11 cellular contexts compared by ENCODE assay signal in the genomic region with DNA sequence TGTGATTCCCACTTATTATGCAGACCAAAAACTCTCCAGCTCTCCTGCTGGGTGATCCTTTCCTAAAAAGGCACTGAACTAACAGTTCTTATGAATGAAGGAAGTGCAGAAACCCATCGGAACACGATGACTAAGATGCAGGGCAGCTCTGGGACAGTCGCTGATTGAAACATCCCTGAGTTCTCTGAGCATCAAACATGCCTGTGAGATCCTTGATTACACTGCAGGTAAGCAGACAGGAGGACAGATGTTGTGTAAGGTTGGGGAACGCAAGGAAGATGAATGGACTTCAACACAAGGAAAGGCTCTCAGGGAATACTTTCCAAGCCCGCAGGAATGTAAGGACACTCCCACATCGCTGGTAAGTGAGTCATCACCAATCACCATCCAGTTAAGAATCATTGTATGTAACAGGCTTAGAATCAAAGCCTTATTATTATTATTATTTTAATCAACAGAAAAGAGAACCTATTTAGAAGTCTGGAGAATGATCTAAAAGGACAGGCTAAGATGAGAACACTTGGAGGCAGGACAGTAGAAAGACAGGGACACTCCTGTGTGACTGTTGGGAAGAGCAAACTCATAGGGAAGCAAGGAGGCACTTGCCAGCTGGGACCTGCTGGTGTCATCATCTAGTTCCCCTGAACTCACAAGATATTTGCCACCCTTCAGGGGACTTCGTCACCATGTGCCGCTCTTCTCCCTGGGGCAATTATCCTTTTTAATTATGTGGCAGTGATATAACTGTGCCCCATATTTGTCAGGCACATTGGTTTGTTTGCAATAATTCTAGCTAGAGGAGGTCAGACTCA. TPM values are rescaled to one million over a fixed set of nuclear protein-coding genes. Genes with fewer than 3 reads are reported as not detected.
DNase-seq lines count a peak whose midpoint lies in the region; ATAC-seq and TF ChIP-seq lines count a peak whose summit lies in the region.
"Had no signal": no experiment of that assay in that cellular context is flagged by ENCODE, and none has a peak within 500 bp of the region (broad histone marks: within the 10 kb centered on the region; RNA-seq: fewer than 3 reads in every experiment).

No MANE protein-coding gene starts in this region.

- H2AFZ ChIP-seq in PC-3 (ENCODE audit: low read length) (peak overlapping the region; percentile 56), neuronal stem cell (ENCODE audit: low read length) (peak overlapping the region; percentile 63)

- H3K9ac ChIP-seq in PC-3 (ENCODE audit: low read length) (no peak overlapping the region), neuronal stem cell (ENCODE audit: low read depth, low read length, poor library complexity) (no peak overlapping the region)

- POLR2A ChIA-PET in PC-3 (lab: Charles Lee; ENCODE audit: unreplicated experiment) = interaction anchor here (0.6 kb wide), 1 partner anchor 18 kb away, joined by 3 read pairs; no protein-coding TSS in a partner anchor

- H3K27me3 ChIP-seq in PC-3 (ENCODE audit: low read length) (no peaks in the 10 kb centered on the region), neuronal stem cell (ENCODE audit: control insufficient read depth in 3 of 3, insufficient read depth in 3 of 3, low read depth in 1 of 3, low read length in 3 of 3) (peaks cover 0 to 4% (median 0%) of the 10 kb centered on the region in 3 experiments), WERI-Rb-1 (ENCODE audit: insufficient read depth, low read depth, severe bottlenecking) (no peaks in the 10 kb centered on the region)

- no peak overlapping the region for H4K91ac ChIP-seq in neuronal stem cell (ENCODE audit: low read depth, low read length, poor library complexity)

- H3K23ac ChIP-seq in neuronal stem cell (ENCODE audit: low read depth, low read length, poor library complexity) = no peak overlapping the region

- H3K18ac ChIP-seq in neuronal stem cell (ENCODE audit: low read length) = no peak overlapping the region

- WGBS in neuronal stem cell (ENCODE audit: extremely low coverage in 2 of 2, insufficient read length in 2 of 2, insufficient replicate concordance in 1 of 2), 2 donors = no CpG with 5 or more reads among the region's 8 CpGs

- no peak overlapping the region for H3K4ac ChIP-seq in neuronal stem cell (ENCODE audit: low read length)

- no peak overlapping the region for H3K14ac ChIP-seq in neuronal stem cell (ENCODE audit: low read length)

- no peaks in the 10 kb centered on the region for H3K79me1 ChIP-seq in neuronal stem cell (ENCODE audit: low read depth, low read length)

- H3K4me3 ChIP-seq in PC-3 (ENCODE audit: low read length) (peak overlapping the region; percentile 8; the same call in 1 of the 2 replicates), epithelial cell of proximal tubule (ENCODE audit: low read depth, low read length) (no peak overlapping the region), neuronal stem cell (ENCODE audit: low read length in 2 of 2) (no peak overlapping the region), WERI-Rb-1 (ENCODE audit: low read depth, low read length) (no peak overlapping the region)

- H3K4me1 ChIP-seq in PC-3 (ENCODE audit: insufficient read depth, low read length) (peaks cover 35% of the 10 kb centered on the region), neuronal stem cell (ENCODE audit: control insufficient read depth in 2 of 2, insufficient read depth in 1 of 2, low read depth in 1 of 2, low read length in 2 of 2) (peaks cover 3 to 4% of the 10 kb centered on the region in 2 donors)

- intact Hi-C loops in PC-3 (cut with micrococcal nuclease) = loop anchor here (1.0 kb wide), 1 partner anchor 33 kb away; no protein-coding TSS in a partner anchor

- no peaks in the 10 kb centered on the region for H3K79me2 ChIP-seq in PC-3 (ENCODE audit: low read length)

- no peak overlapping the region for H2BK120ac ChIP-seq in neuronal stem cell (ENCODE audit: low read depth, low read length)

- TF ChIP-seq CTCF in PC-3 (conservative IDR thresholded peaks at IDR 0.05; ENCODE audit: low read depth, low read length) (no peak), epithelial cell of proximal tubule (conservative IDR thresholded peaks at IDR 0.05; ENCODE audit: low read depth, low read length) (no peak), WERI-Rb-1 (IDR thresholded peaks at IDR 0.05; ENCODE audit: low read depth, low read length) (no peak)

- peaks cover 7% of the 10 kb centered on the region for H3F3A ChIP-seq in PC-3 (ENCODE audit: low read length, unreplicated experiment)

- no peaks in the 10 kb centered on the region for H3K9me2 ChIP-seq in PC-3 (replicated peaks; ENCODE audit: low read length)

- H2BK5ac ChIP-seq in neuronal stem cell (ENCODE audit: low read length) = no peak overlapping the region

- peak overlapping the region; percentile 66 for H3K27ac ChIP-seq in PC-3 (ENCODE audit: low read length)
- no peak overlapping the region for H3K27ac ChIP-seq in neuronal stem cell (replicated peaks; ENCODE audit: low read length)
- H3K27ac ChIP-seq in WERI-Rb-1 = no peak overlapping the region

- no peak overlapping the region for H4K8ac ChIP-seq in neuronal stem cell (ENCODE audit: low read depth, low read length)

- H4K20me1 ChIP-seq in PC-3 (ENCODE audit: low read length) = no peaks in the 10 kb centered on the region

- H3K4me2 ChIP-seq in PC-3 (ENCODE audit: low read length) = peak overlapping the region; percentile 60
- no peak overlapping the region for H3K4me2 ChIP-seq in neuronal stem cell (ENCODE audit: insufficient read depth, low read length, poor library complexity, severe bottlenecking)

- H3K9me3 ChIP-seq in PC-3 (ENCODE audit: low read length) (no peaks in the 10 kb centered on the region), neuronal stem cell (replicated peaks in 1 of 2; ENCODE audit: control insufficient read depth in 2 of 2, insufficient read depth in 1 of 2, low read depth in 1 of 2, low read length in 2 of 2) (no peaks in the 10 kb centered on the region), WERI-Rb-1 (ENCODE audit: severe bottlenecking) (no peaks in the 10 kb centered on the region)

- no peak overlapping the region for H2BK12ac ChIP-seq in neuronal stem cell (ENCODE audit: low read length)

- peak; percentile 94 for DNase-seq in EH (ENCODE audit: low read depth)
- peak; percentile 96 for DNase-seq in PC-3
- peak; percentile 88 for DNase-seq in epithelial cell of proximal tubule (ENCODE audit: low read depth)
- DNase-seq in neuronal stem cell (ENCODE audit: low spot score) = no peak
- no peak for DNase-seq in NCI-H2107 treated with DMSO at 0.1 percent for 48 hours (lab: John Stamatoyannopoulos, UW; ENCODE audit: unreplicated experiment)
- DNase-seq in WERI-Rb-1 = no peak
- DNase-seq: activated naive CD8-positive, alpha-beta T cell treated with anti-CD3 and anti-CD28 coated beads for 36 hours; DND-41; T-helper 9 cell had no signal

- BruUV-seq in PC-3 (replicated peaks; lab: Mats Ljungman, UMichigan) = TSS peak; percentile 94

- no peaks in the 10 kb centered on the region for H3K36me3 ChIP-seq in PC-3 (ENCODE audit: low read depth, low read length)
- H3K36me3 ChIP-seq in neuronal stem cell (replicated peaks in 1 of 2; ENCODE audit: control insufficient read depth in 2 of 2, insufficient read depth in 2 of 2, low read length in 2 of 2) = no peaks in the 10 kb centered on the region
- no peaks in the 10 kb centered on the region for H3K36me3 ChIP-seq in WERI-Rb-1

- CTCF ChIA-PET in PC-3 (lab: Charles Lee) = interaction anchor here (0.9 kb wide), 2 partner anchors 76 to 160 kb away, joined by 4 read pairs; no protein-coding TSS in a partner anchor

- ATAC-seq in PC-3 (peak; percentile 86), GM19455 (IDR thresholded peaks at IDR 0.05; ENCODE audit: unreplicated experiment) (no peak), HG03280 (IDR thresholded peaks at IDR 0.05; ENCODE audit: unreplicated experiment) (no peak)

- H2BK15ac ChIP-seq in neuronal stem cell (ENCODE audit: low read length) = no peak overlapping the region

- no peak overlapping the region for H2AK5ac ChIP-seq in neuronal stem cell (ENCODE audit: low read depth, low read length)

RNA-seq across cellular contexts. Expression of a gene that starts 26.0 kb away (rescaled TPM):
- total RNA-seq in PC-3 (2014; rRNA removed) (80.6 and 82.9 TPM in 2 replicates), epithelial cell of proximal tubule (5.0 and 5.7 TPM in 2 replicates)
- 9.2 TPM for polyA plus RNA-seq in neuronal stem cell (2013, experiment 1 of 2)
- 9.1 TPM for polyA plus RNA-seq in neuronal stem cell (2013, experiment 2 of 2)

RNA-seq across cellular contexts. Expression of a gene that starts 53.9 kb away (rescaled TPM):
- total RNA-seq in PC-3 (2014; rRNA removed) (120 and 124 TPM in 2 replicates), epithelial cell of proximal tubule (50.9 and 53.5 TPM in 2 replicates)
- 0.01 TPM for polyA plus RNA-seq in neuronal stem cell (2013, experiment 1 of 2)
- polyA plus RNA-seq in neuronal stem cell (2013, experiment 2 of 2) = 0.01 TPM

Comparison
In these comparisons a context has a peak if more than half of its experiments do, and no peak if none do; other contexts are left out.
1. DNase-seq: peak in EH (single experiment), PC-3 (single experiment) and epithelial cell of proximal tubule (single experiment); none in neuronal stem cell (single experiment), NCI-H2107 treated with DMSO at 0.1 percent for 48 hours (single experiment) and WERI-Rb-1 (single experiment).
2. RNA of a gene that starts 26.0 kb away (total RNA-seq): 80.6 to 82.9 TPM in PC-3; 5.0 to 5.7 TPM in epithelial cell of proximal tubule; every median in the first group is over 10 times any median in the second.